Comparison of ENCODE assay signal across 9 cellular contexts in genomic region chr3:4988815-4989648, GRCh38. TPM values are rescaled to one million over a fixed set of nuclear protein-coding genes. Genes with fewer than 3 reads are reported as not detected.
DNase-seq lines count a peak whose midpoint lies in the region; ATAC-seq and TF ChIP-seq lines count a peak whose summit lies in the region.
"Had no signal": no experiment of that assay in that cellular context is flagged by ENCODE, and none has a peak within 500 bp of the region (broad histone marks: within the 10 kb centered on the region; RNA-seq: fewer than 3 reads in every experiment).

No MANE protein-coding gene starts in this region.

- no peaks in the 10 kb centered on the region for H3K9me3 ChIP-seq in BLaER1 treated with 17β-estradiol and CSF1 and Interleukin-3, amounts not matched to agents 10 nM and 100 nM (replicated peaks in 1 of 11)
- no peaks in the 10 kb centered on the region for H3K9me3 ChIP-seq in MG63
- H3K9me3 ChIP-seq in neuronal stem cell (replicated peaks in 1 of 2; ENCODE audit: control insufficient read depth in 2 of 2, insufficient read depth in 1 of 2, low read depth in 1 of 2, low read length in 2 of 2) = no peaks in the 10 kb centered on the region

- peaks cover 0 to 13% (median 0%) of the 10 kb centered on the region in 11 experiments; a peak in 6 of 22 replicates for H3K36me3 ChIP-seq in BLaER1 treated with 17β-estradiol and CSF1 and Interleukin-3, amounts not matched to agents 10 nM and 100 nM
- H3K36me3 ChIP-seq in MG63 (no peaks in the 10 kb centered on the region; the same call in 1 of the 2 replicates), neuronal stem cell (replicated peaks in 1 of 2; ENCODE audit: control insufficient read depth in 2 of 2, insufficient read depth in 2 of 2, low read length in 2 of 2) (no peaks in the 10 kb centered on the region)

- H3K9ac ChIP-seq in BLaER1 treated with 17β-estradiol and CSF1 and Interleukin-3, amounts not matched to agents 10 nM and 100 nM = peak overlapping the region in 4 of 11 experiments; percentile 20 to 66 (median 51); a peak in 7 of 22 replicates
- H3K9ac ChIP-seq in neuronal stem cell (ENCODE audit: low read depth, low read length, poor library complexity) = no peak overlapping the region

- H3K18ac ChIP-seq in neuronal stem cell (ENCODE audit: low read length) = peak overlapping the region; percentile 7

- peaks cover 52% of the 10 kb centered on the region for H3K27me3 Mint-ChIP-seq in progenitor cell of endocrine pancreas
- no peaks in the 10 kb centered on the region for H3K27me3 Mint-ChIP-seq in naive thymus-derived CD8-positive, alpha-beta T cell

- H4K8ac ChIP-seq in neuronal stem cell (ENCODE audit: low read depth, low read length) = no peak overlapping the region

- no peak overlapping the region for H3K4me3 ChIP-seq in BLaER1 treated with 17β-estradiol and CSF1 and Interleukin-3, amounts not matched to agents 10 nM and 100 nM
- H3K4me3 ChIP-seq in MG63 = no peak overlapping the region
- H3K4me3 ChIP-seq in neuronal stem cell (ENCODE audit: low read length in 2 of 2) = no peak overlapping the region

- no peak overlapping the region for H2AFZ ChIP-seq in neuronal stem cell (ENCODE audit: low read length)

- no peak for TF ChIP-seq CTCF in progenitor cell of endocrine pancreas (IDR thresholded peaks at IDR 0.05; ENCODE audit: unreplicated experiment)

- H3K27ac ChIP-seq in BLaER1 treated with 17β-estradiol and CSF1 and Interleukin-3, amounts not matched to agents 10 nM and 100 nM = peak overlapping the region in 8 of 11 experiments; percentile 11 to 86 (median 56); a peak in 13 of 22 replicates
- H3K27ac ChIP-seq in neuronal stem cell (replicated peaks; ENCODE audit: low read length) = no peak overlapping the region

- no peak overlapping the region for H3K4me3 Mint-ChIP-seq in progenitor cell of endocrine pancreas (ENCODE audit: low read depth)
- H3K4me3 Mint-ChIP-seq in naive thymus-derived CD8-positive, alpha-beta T cell = peak overlapping the region in 1 of 10 donors; percentile 30

- no peak overlapping the region for H2BK15ac ChIP-seq in neuronal stem cell (ENCODE audit: low read length)

- H3K9me3 Mint-ChIP-seq in progenitor cell of endocrine pancreas (ENCODE audit: low read depth) = no peaks in the 10 kb centered on the region
- H3K9me3 Mint-ChIP-seq in naive thymus-derived CD8-positive, alpha-beta T cell = no peaks in the 10 kb centered on the region

- no peaks in the 10 kb centered on the region for H3K79me1 ChIP-seq in neuronal stem cell (ENCODE audit: low read depth, low read length)

- no peak overlapping the region for H3K14ac ChIP-seq in neuronal stem cell (ENCODE audit: low read length)

- WGBS in neuronal stem cell (ENCODE audit: extremely low coverage in 2 of 2, insufficient read length in 2 of 2, insufficient replicate concordance in 1 of 2), 2 donors = no CpG with 5 or more reads among the region's 14 CpGs

- DNase-seq in MG63 (peak; percentile 26), erythroblast (lab: John Stamatoyannopoulos, UW) (peak; percentile 91 to 94), neuronal stem cell (ENCODE audit: low spot score) (no peak), progenitor cell of endocrine pancreas (ENCODE audit: low spot score, unreplicated experiment) (no peak)
- no peak for DNase-seq in naive thymus-derived CD8-positive, alpha-beta T cell

- peak; percentile 53 for TF ChIP-seq POLR2A in erythroblast (IDR thresholded peaks at IDR 0.05; ENCODE audit: low read length)

- POLR2A ChIA-PET in naive thymus-derived CD8-positive, alpha-beta T cell (lab: Charles Lee) = no interaction called here

- ATAC-seq in HG03135 (IDR thresholded peaks at IDR 0.05; ENCODE audit: unreplicated experiment) (no peak), GM21825 (IDR thresholded peaks at IDR 0.05; ENCODE audit: unreplicated experiment) (no peak)
- ATAC-seq in naive thymus-derived CD8-positive, alpha-beta T cell = no peak
- ATAC-seq: SK-N-SH treated with all-trans-retinoic acid at 6 μM for 48 hours had no signal

- H2AK5ac ChIP-seq in neuronal stem cell (ENCODE audit: low read depth, low read length) = peak overlapping the region; percentile 34

- H3K4me1 Mint-ChIP-seq in progenitor cell of endocrine pancreas (ENCODE audit: low read depth) = peaks cover 2% of the 10 kb centered on the region
- peaks cover 7 to 47% (median 22%) of the 10 kb centered on the region in 4 donors for H3K4me1 Mint-ChIP-seq in naive thymus-derived CD8-positive, alpha-beta T cell

- H3K4me2 ChIP-seq in BLaER1 treated with 17β-estradiol and CSF1 and Interleukin-3, amounts not matched to agents 10 nM and 100 nM = peak overlapping the region; percentile 57 to 99 (median 93)
- H3K4me2 ChIP-seq in neuronal stem cell (ENCODE audit: insufficient read depth, low read length, poor library complexity, severe bottlenecking) = no peak overlapping the region

- H3K23ac ChIP-seq in neuronal stem cell (ENCODE audit: low read depth, low read length, poor library complexity) = no peak overlapping the region

- H2BK120ac ChIP-seq in neuronal stem cell (ENCODE audit: low read depth, low read length) = no peak overlapping the region

- no peak overlapping the region for H2BK12ac ChIP-seq in neuronal stem cell (ENCODE audit: low read length)

- no peak overlapping the region for H2BK5ac ChIP-seq in neuronal stem cell (ENCODE audit: low read length)

- no peak overlapping the region for H3K4ac ChIP-seq in neuronal stem cell (ENCODE audit: low read length)

- H3K27ac Mint-ChIP-seq in progenitor cell of endocrine pancreas = no peak overlapping the region
- H3K27ac Mint-ChIP-seq in naive thymus-derived CD8-positive, alpha-beta T cell = peak overlapping the region in 3 of 10 donors; percentile 52 to 68 (median 65)

- H3K27me3 ChIP-seq in BLaER1 treated with 17β-estradiol and CSF1 and Interleukin-3, amounts not matched to agents 10 nM and 100 nM = peaks cover 0 to 14% (median 0%) of the 10 kb centered on the region in 11 experiments; a peak in 4 of 22 replicates
- H3K27me3 ChIP-seq in MG63 (no peaks in the 10 kb centered on the region), neuronal stem cell (ENCODE audit: control insufficient read depth in 3 of 3, insufficient read depth in 3 of 3, low read depth in 1 of 3, low read length in 3 of 3) (peaks cover 0 to 11% (median 8%) of the 10 kb centered on the region in 3 experiments)

- peaks cover 6 to 23% (median 20%) of the 10 kb centered on the region in 11 experiments for H4K20me1 ChIP-seq in BLaER1 treated with 17β-estradiol and CSF1 and Interleukin-3, amounts not matched to agents 10 nM and 100 nM

- H4K91ac ChIP-seq in neuronal stem cell (ENCODE audit: low read depth, low read length, poor library complexity) = no peak overlapping the region

- H3K36me3 Mint-ChIP-seq in progenitor cell of endocrine pancreas (ENCODE audit: insufficient read depth) = no peaks in the 10 kb centered on the region
- H3K36me3 Mint-ChIP-seq in naive thymus-derived CD8-positive, alpha-beta T cell = no peaks in the 10 kb centered on the region

- peaks cover 60 to 75% (median 70%) of the 10 kb centered on the region in 10 experiments for H3K4me1 ChIP-seq in BLaER1 treated with 17β-estradiol and CSF1 and Interleukin-3, amounts not matched to agents 10 nM and 100 nM
- peaks cover 0 to 9% of the 10 kb centered on the region in 2 donors for H3K4me1 ChIP-seq in neuronal stem cell (ENCODE audit: control insufficient read depth in 2 of 2, insufficient read depth in 1 of 2, low read depth in 1 of 2, low read length in 2 of 2)

RNA-seq across cellular contexts. Expression of gene BHLHE40, which starts 9.8 kb away (rescaled TPM):
- 2.6 TPM in 2 replicates for total RNA-seq in MG63 (2014; rRNA removed; shearing (Covaris generic); ENCODE audit: low replicate concordance)
- polyA plus RNA-seq in neuronal stem cell (2013, experiment 1 of 2) = 0.20 TPM
- polyA plus RNA-seq in neuronal stem cell (2013, experiment 2 of 2) = 0.22 TPM
- total RNA-seq in progenitor cell of endocrine pancreas = 1.1 and 1.3 TPM in 2 replicates
- total RNA-seq in naive thymus-derived CD8-positive, alpha-beta T cell = 1 to 10 TPM; 4.5 to 5.1 TPM
- polyA plus RNA-seq in naive thymus-derived CD8-positive, alpha-beta T cell = 1 to 10 TPM; 1.1 to 10.0 (median 1.8) TPM

Comparison
In these comparisons a context has a peak if more than half of its experiments do, and no peak if none do; other contexts are left out.
1. DNase-seq: peak in MG63 (single experiment) and erythroblast (2 of 2); none in neuronal stem cell (single experiment), progenitor cell of endocrine pancreas (single experiment) and naive thymus-derived CD8-positive, alpha-beta T cell (0 of 10).